8 cellular contexts compared by ENCODE assay signal in the genomic region with DNA sequence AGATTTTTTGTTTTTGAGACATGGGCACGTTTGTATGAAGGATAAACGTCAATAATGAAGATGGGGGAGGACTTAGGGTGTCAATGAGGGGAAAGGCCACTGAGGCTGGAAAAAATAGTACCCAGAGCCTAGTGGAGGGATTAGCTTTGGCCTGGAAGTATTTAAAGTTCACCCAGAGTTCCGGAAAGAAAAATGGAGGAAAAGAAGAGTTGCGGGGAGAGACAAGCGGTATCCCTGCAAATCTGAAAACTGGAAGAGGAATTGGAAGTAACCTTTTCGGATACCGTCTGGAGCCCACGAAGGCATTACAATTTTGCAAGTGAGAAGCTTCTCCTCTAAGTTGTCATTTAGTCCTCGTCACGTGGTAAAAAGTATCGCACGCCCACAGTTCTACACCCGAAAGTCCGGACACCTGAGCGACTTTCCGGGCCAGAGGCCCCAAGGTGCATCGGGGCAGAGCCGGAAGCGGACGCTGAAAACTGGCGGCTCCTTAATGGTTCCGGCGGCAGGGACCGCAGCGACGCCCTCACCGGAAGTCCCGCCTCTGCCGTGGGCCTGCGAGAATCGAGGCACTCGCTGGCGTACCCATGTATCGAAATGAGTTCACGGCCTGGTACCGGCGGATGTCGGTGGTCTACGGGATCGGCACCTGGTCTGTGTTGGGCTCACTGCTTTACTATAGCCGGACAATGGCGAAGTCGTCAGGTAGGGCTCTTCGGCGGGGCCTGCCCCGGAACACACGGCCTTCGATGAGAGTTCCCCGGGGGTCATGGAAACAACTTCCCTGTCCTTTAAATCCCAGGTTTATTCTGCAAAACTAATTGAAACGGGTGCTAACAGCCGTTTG. TPM values are rescaled to one million over a fixed set of nuclear protein-coding genes. Genes with fewer than 3 reads are reported as not detected.
DNase-seq lines count a peak whose midpoint lies in the region; ATAC-seq, FAIRE-seq and TF ChIP-seq lines count a peak whose summit lies in the region.

A gene with protein sequence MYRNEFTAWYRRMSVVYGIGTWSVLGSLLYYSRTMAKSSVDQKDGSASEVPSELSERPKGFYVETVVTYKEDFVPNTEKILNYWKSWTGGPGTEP (plus strand): TSS at position 541 of the 847 bp plus-strand sequence. CDS start 47 bp downstream, at position 588.

- peak; percentile 99 for ATAC-seq in HG02885 (IDR thresholded peaks at IDR 0.05; ENCODE audit: poor library complexity, unreplicated experiment)
- ATAC-seq in T-helper 17 cell: peak; percentile 100
- peak; percentile 100 for ATAC-seq in left ventricle myocardium superior
- peak; percentile 99 to 100 (median 100) for ATAC-seq in psoas muscle

- peaks cover 15% of the 10 kb centered on the region for H3K4me1 Mint-ChIP-seq in T-helper 17 cell

- peak within 1 kb of the TSS; percentile 97 for H3K4me3 Mint-ChIP-seq in T-helper 17 cell

- peaks cover 6 to 44% of the 10 kb centered on the region in 2 donors for H3K36me3 ChIP-seq in psoas muscle (ENCODE audit: insufficient read depth in 1 of 2, low read depth in 1 of 2)

- 1% methylated on average over 51 of the region's 51 CpGs for WGBS in psoas muscle, 3 donors

- H3K9me3 ChIP-seq in T-helper 17 cell (ENCODE audit: control insufficient read depth, low read length, poor library complexity, severe bottlenecking) (no peaks in the 10 kb centered on the region), psoas muscle (no peaks in the 10 kb centered on the region)

- H3K36me3 Mint-ChIP-seq in T-helper 17 cell (ENCODE audit: low read depth): peaks cover 4% of the 10 kb centered on the region

- peak within 1 kb of the TSS; percentile 87 for H3K27ac ChIP-seq in psoas muscle

- intact Hi-C loops in left ventricle myocardium superior (cut with micrococcal nuclease) (no loop called here), psoas muscle (cut with DNase I) (loop anchor here in 1 of 2 donors (5.0 kb wide), 1 partner anchor 60 kb away; a partner anchor contains a TSS)

- FAIRE-seq in urothelium cell line (lab: Jason Lieb, UNC): no peak

- H3K27ac Mint-ChIP-seq in T-helper 17 cell: peak within 1 kb of the TSS; percentile 97

- TF ChIP-seq CTCF in psoas muscle (IDR thresholded peaks at IDR 0.05): no peak

- peak; percentile 91 for TF ChIP-seq POLR2A in GM15510 (IDR thresholded peaks at IDR 0.05; ENCODE audit: borderline replicate concordance, extremely low read depth, insufficient read length)

- DNase-seq in NCI-H1694 treated with DMSO at 0.1 percent for 48 hours (lab: John Stamatoyannopoulos, UW) (peak; percentile 64), T-helper 17 cell (peak; percentile 87 to 92 (median 88)), amygdala (lab: John Stamatoyannopoulos, UW) (peak; percentile 34 to 91 (median 80)), left ventricle myocardium superior (peak; percentile 96), psoas muscle (peak; percentile 95 to 97), urothelium cell line (ENCODE audit: low spot score) (peak; percentile 96)

- H3K4me1 ChIP-seq in psoas muscle: peaks cover 6% of the 10 kb centered on the region

- H3K27me3 ChIP-seq in psoas muscle (ENCODE audit: insufficient read depth in 3 of 3, low read length in 2 of 3): no peaks in the 10 kb centered on the region

- H3K27me3 Mint-ChIP-seq in T-helper 17 cell: no peaks in the 10 kb centered on the region

- H3K4me3 ChIP-seq in psoas muscle: peak within 1 kb of the TSS; percentile 95

RNA-seq across cellular contexts. Expression of the gene that starts here (rescaled TPM):
- total RNA-seq in T-helper 17 cell (10 to 100 TPM; 51.7 to 55.6 TPM), left ventricle myocardium superior (112 TPM), psoas muscle (100 to 1,000 TPM; 107 to 163 (median 133) TPM)
- 100 to 1,000 TPM; 216 to 273 (median 253) TPM for polyA plus RNA-seq in psoas muscle

Comparison
In these comparisons a context has a peak if more than half of its experiments do, and no peak if none do; other contexts are left out.
1. Peak in every context shown above with its lines: DNase-seq, ATAC-seq, H3K4me3 ChIP-seq and H3K27ac ChIP-seq.